ENCODE assay signal across 10 cellular contexts in genomic region chr14:95507174-95507573, GRCh38. TPM values are rescaled to one million over a fixed set of nuclear protein-coding genes. Genes with fewer than 3 reads are reported as not detected.
A peak's percentile ranks its signal among the peaks of the same experiment; 100 is the strongest.
DNase-seq lines count a peak whose midpoint lies in the region; FAIRE-seq and TF ChIP-seq lines count a peak whose summit lies in the region.
"Had no signal": no experiment of that assay in that cellular context is flagged by ENCODE, and none has a peak within 500 bp of the region (broad histone marks: within the 10 kb centered on the region; RNA-seq: fewer than 3 reads in every experiment).

No MANE protein-coding gene starts in this region.

- TF ChIP-seq POLR2A in uterus (IDR thresholded peaks at IDR 0.05) = no peak

- H3K9me3 ChIP-seq in uterus = no peaks in the 10 kb centered on the region
- no peaks in the 10 kb centered on the region for H3K9me3 ChIP-seq in small intestine (ENCODE audit: control insufficient read depth, low read depth)

- peak overlapping the region; percentile 22 for H3K27ac ChIP-seq in layer of hippocampus (ENCODE audit: low read depth, low read length)
- peak overlapping the region; percentile 57 to 62 for H3K27ac ChIP-seq in uterus
- no peak overlapping the region for H3K27ac ChIP-seq in small intestine (ENCODE audit: low read depth in 1 of 2, low read length in 1 of 2)
- H3K27ac ChIP-seq: VCaP had no signal

- H3K27ac Mint-ChIP-seq in activated naive CD4-positive, alpha-beta T cell treated with anti-CD3 and anti-CD28 coated beads, Interleukin-2, amount 50 U/mL, for 24 hours = peak overlapping the region; percentile 55

- H3K36me3 ChIP-seq in uterus (no peaks in the 10 kb centered on the region), small intestine (ENCODE audit: control insufficient read depth in 2 of 2, insufficient read depth in 2 of 2, low read length in 2 of 2) (peaks cover 0 to 2% of the 10 kb centered on the region in 2 donors)

- H3K4me3 Mint-ChIP-seq in activated naive CD4-positive, alpha-beta T cell treated with anti-CD3 and anti-CD28 coated beads, Interleukin-2, amount 50 U/mL, for 24 hours = no peak overlapping the region

- H3K27me3 Mint-ChIP-seq in activated naive CD4-positive, alpha-beta T cell treated with anti-CD3 and anti-CD28 coated beads, Interleukin-2, amount 50 U/mL, for 24 hours = no peaks in the 10 kb centered on the region

- peaks cover 6 to 7% of the 10 kb centered on the region in 2 donors for H3K4me1 ChIP-seq in uterus
- peaks cover 0 to 6% of the 10 kb centered on the region in 2 donors for H3K4me1 ChIP-seq in small intestine (ENCODE audit: control insufficient read depth in 2 of 2, insufficient read depth in 1 of 2, low read depth in 1 of 2, low read length in 1 of 2)

- intact Hi-C loops in uterus (cut with DNase I; ENCODE audit: low total_unique reads) = no loop called here

- in situ Hi-C loops in astrocyte of the cerebellum (cut with HindIII; ENCODE audit: low sequenced_read_pairs) = no loop called here

- H3K4me3 ChIP-seq in astrocyte of the cerebellum (ENCODE audit: low read depth, low read length) (no peak overlapping the region), uterus (no peak overlapping the region), small intestine (ENCODE audit: low read depth in 1 of 2, low read length in 2 of 2) (no peak overlapping the region)

- no peak for DNase-seq in activated naive CD4-positive, alpha-beta T cell treated with anti-CD3 and anti-CD28 coated beads, Interleukin-2, amount 50 U/mL, for 16 hours
- DNase-seq in astrocyte of the cerebellum (ENCODE audit: low read depth) (peak; percentile 90), uterus (peak; percentile 74 to 76), NCI-H1092 (lab: John Stamatoyannopoulos, UW) (no peak), small intestine (no peak), D721Med (ENCODE audit: insufficient read length, low spot score) (no peak)

- FAIRE-seq in small intestine (lab: Jason Lieb, UNC) = no peak
- FAIRE-seq in D721Med (lab: Jason Lieb, UNC) = no peak
- FAIRE-seq: G401.6 had no signal

- H3K4me1 Mint-ChIP-seq in activated naive CD4-positive, alpha-beta T cell treated with anti-CD3 and anti-CD28 coated beads, Interleukin-2, amount 50 U/mL, for 24 hours = peaks cover 65% of the 10 kb centered on the region

- H3K36me3 Mint-ChIP-seq in activated naive CD4-positive, alpha-beta T cell treated with anti-CD3 and anti-CD28 coated beads, Interleukin-2, amount 50 U/mL, for 24 hours = peaks cover 7% of the 10 kb centered on the region

- no peaks in the 10 kb centered on the region for H3K9me3 Mint-ChIP-seq in activated naive CD4-positive, alpha-beta T cell treated with anti-CD3 and anti-CD28 coated beads, Interleukin-2, amount 50 U/mL, for 24 hours

- TF ChIP-seq CTCF in astrocyte of the cerebellum (IDR thresholded peaks at IDR 0.05; ENCODE audit: low read depth, low read length, missing control alignments) (no peak), uterus (IDR thresholded peaks at IDR 0.05) (no peak), D721Med (IDR thresholded peaks at IDR 0.05; ENCODE audit: insufficient read depth, missing control alignments) (no peak)

- H3K27me3 ChIP-seq in layer of hippocampus (ENCODE audit: control insufficient read depth, insufficient read depth, low read length) = no peaks in the 10 kb centered on the region
- H3K27me3 ChIP-seq in uterus = no peaks in the 10 kb centered on the region
- H3K27me3 ChIP-seq in small intestine (ENCODE audit: control insufficient read depth in 2 of 2, insufficient read depth in 2 of 2, low read length in 2 of 2) = no peaks in the 10 kb centered on the region

- 69 to 90% (median 82%) methylated on average over 8 of the region's 8 CpGs for WGBS in small intestine, 3 donors

RNA-seq across cellular contexts. Expression of gene SYNE3, which starts 9.3 kb away (rescaled TPM):
- total RNA-seq in uterus = 10 to 100 TPM in 2 of 4 donors, 1 to 10 TPM in 2; 4.9 to 36.1 (median 15.2) TPM
- polyA plus RNA-seq in small intestine = 1 to 10 TPM in 2 of 3 donors, under 1 TPM in 1; 0.81 to 5.0 (median 1.8) TPM

RNA-seq across cellular contexts. Expression of gene GLRX5, which starts 27.7 kb away (rescaled TPM):
- total RNA-seq in uterus = 10 to 100 TPM in 3 of 4 donors, 1 to 10 TPM in 1; 5.9 to 40.3 (median 23.7) TPM
- 10 to 100 TPM; 53.5 to 80.5 (median 54.0) TPM for polyA plus RNA-seq in small intestine

Comparison
In these comparisons a context has a peak if more than half of its experiments do, and no peak if none do; other contexts are left out.
1. DNase-seq: peak in astrocyte of the cerebellum (single experiment) and uterus (2 of 2); none in activated naive CD4-positive, alpha-beta T cell treated with anti-CD3 and anti-CD28 coated beads, Interleukin-2, amount 50 U/mL, for 16 hours (single experiment), NCI-H1092 (single experiment), small intestine (single experiment) and D721Med (single experiment).
2. H3K27ac ChIP-seq: peak in layer of hippocampus (single experiment) and uterus (2 of 2); none in small intestine (0 of 2).